In the genomic region with DNA sequence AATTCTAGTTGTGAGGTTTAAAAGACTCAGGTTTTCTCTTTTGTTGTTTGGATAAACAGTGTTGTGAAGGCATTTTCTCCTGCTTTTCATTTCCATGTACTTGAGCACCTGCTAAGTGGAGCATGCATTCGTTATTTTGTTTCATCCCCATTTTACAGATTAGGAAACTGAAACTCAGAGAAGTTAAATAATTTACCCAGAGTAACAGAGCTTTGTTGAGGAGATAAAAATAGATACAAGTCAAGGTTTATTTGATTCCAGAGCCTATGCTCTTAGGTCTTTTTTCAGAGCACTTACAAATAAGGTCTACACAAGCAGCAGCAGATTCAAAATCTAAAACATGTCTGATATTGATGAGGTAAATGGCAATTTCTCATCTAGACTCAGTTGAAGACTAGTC, we compare ENCODE assay signal across 26 cellular contexts.
"Had no signal": no experiment of that assay in that cellular context is flagged by ENCODE, and none has a peak within 500 bp of the region (broad histone marks: within the 10 kb centered on the region; RNA-seq: fewer than 3 reads in every experiment).

No MANE protein-coding gene starts in this region.

- H3K36me3 ChIP-seq: Peyer's patch, SJCRH30 had no signal

- H3K27me3 ChIP-seq: Peyer's patch, SJCRH30 had no signal

- H3K4me2 ChIP-seq: KMS-11 had no signal

- ATAC-seq: K562, PC-3, Right ventricle myocardium inferior, SK-N-SH treated with all-trans-retinoic acid at 6 μM for 48 hours, T-helper 17 cell had no signal

- H3K4me3 ChIP-seq: K562, Peyer's patch, SJCRH30 had no signal

- DNase-seq: Kasumi-1; MM.1S; NCI-H1092 treated with DMSO at 0.1 percent for 48 hours; NCI-H1436; NCI-H187; NCI-H2029; NCI-H2081 treated with DMSO at 0.1 percent for 48 hours; NCI-H2171; NCI-H226; NCI-H446; NCI-H510A; NCI-H524 treated with DMSO at 0.1 percent for 48 hours; NCI-H69; NCI-H774; NK-92 treated with Interleukin-12 subunit alpha and Interleukin-12 subunit beta, amount 100 ng/mL, for 24 hours; PC-3; Peyer's patch; SHP77 treated with DMSO at 0.1 percent for 48 hours; SJCRH30; T-helper 1 cell; T-helper 17 cell had no signal

- H3K9ac ChIP-seq: KMS-11 had no signal

- H3K9me3 ChIP-seq: Peyer's patch, SJCRH30 had no signal

- H3K27ac ChIP-seq: HL-60, KMS-11, Peyer's patch, SJCRH30 had no signal

- H3K4me1 ChIP-seq: Peyer's patch, SJCRH30 had no signal
